In genomic region chr9:132943677-132944293, GRCh38 we compare ENCODE assay signal across 8 cellular contexts. TPM values are rescaled to one million over a fixed set of nuclear protein-coding genes. Genes with fewer than 3 reads are reported as not detected.
DNase-seq lines count a peak whose midpoint lies in the region; ATAC-seq and TF ChIP-seq lines count a peak whose summit lies in the region.

No MANE protein-coding gene starts in this region.

- no peaks in the 10 kb centered on the region for H4K20me1 ChIP-seq in SU-DHL-6 (ENCODE audit: low read depth, low read length)

- H3K27me3 ChIP-seq in SU-DHL-6 (ENCODE audit: low read length) (no peaks in the 10 kb centered on the region), esophagus squamous epithelium (no peaks in the 10 kb centered on the region), parathyroid adenoma (ENCODE audit: control insufficient read depth, insufficient read depth, low read length) (no peaks in the 10 kb centered on the region)

- no peaks in the 10 kb centered on the region for H3K36me3 ChIP-seq in SU-DHL-6 (ENCODE audit: low read length)
- no peaks in the 10 kb centered on the region for H3K36me3 ChIP-seq in esophagus squamous epithelium
- H3K36me3 ChIP-seq in parathyroid adenoma (ENCODE audit: control insufficient read depth, insufficient read depth, low read length), result no peaks in the 10 kb centered on the region

- H3K4me1 ChIP-seq in esophagus squamous epithelium (peaks cover 9 to 42% (median 22%) of the 10 kb centered on the region in 3 donors), parathyroid adenoma (peaks cover 2% of the 10 kb centered on the region)

- H2AFZ ChIP-seq in SU-DHL-6 (ENCODE audit: low read depth, low read length, severe bottlenecking), result peak overlapping the region; percentile 83
- H2AFZ ChIP-seq in parathyroid adenoma, result peak overlapping the region; percentile 82

- no peaks in the 10 kb centered on the region for H3K9me2 ChIP-seq in SU-DHL-6 (replicated peaks; ENCODE audit: insufficient read depth, low read length)

- WGBS in esophagus squamous epithelium, 2 donors, result 1 to 3% methylated on average over 10 to 14 of the region's 24 CpGs

- H3K4me2 ChIP-seq in SU-DHL-6 (ENCODE audit: low read depth, low read length, poor library complexity, severe bottlenecking) (peak overlapping the region; percentile 88), parathyroid adenoma (ENCODE audit: low read length) (peak overlapping the region; percentile 85)

- H3K4me3 ChIP-seq in SU-DHL-6 (ENCODE audit: insufficient read depth, low read length, poor library complexity, severe bottlenecking) (peak overlapping the region; percentile 92), esophagus squamous epithelium (peak overlapping the region; percentile 88 to 99 (median 96)), parathyroid adenoma (ENCODE audit: low read depth, low read length) (peak overlapping the region; percentile 87)

- H3K79me2 ChIP-seq in SU-DHL-6 (ENCODE audit: insufficient read depth, low read length) (peaks cover 19% of the 10 kb centered on the region), parathyroid adenoma (peaks cover 12% of the 10 kb centered on the region)

- peak overlapping the region; percentile 83 for H3K9ac ChIP-seq in SU-DHL-6 (ENCODE audit: low read length)
- H3K9ac ChIP-seq in parathyroid adenoma, result peak overlapping the region; percentile 41

- no peak for TF ChIP-seq POLR2A in esophagus squamous epithelium (IDR thresholded peaks at IDR 0.05)

- peaks cover 6% of the 10 kb centered on the region; the same call in 1 of the 2 replicates for H3F3A ChIP-seq in SU-DHL-6 (ENCODE audit: insufficient read depth)

- no peak for TF ChIP-seq CTCF in SU-DHL-6 (IDR thresholded peaks at IDR 0.05; ENCODE audit: insufficient read depth, low read length, poor library complexity, severe bottlenecking)
- TF ChIP-seq CTCF in esophagus squamous epithelium (IDR thresholded peaks at IDR 0.05), result no peak
- TF ChIP-seq CTCF in parathyroid adenoma (IDR thresholded peaks at IDR 0.05), result no peak

- H3K9me3 ChIP-seq in SU-DHL-6 (ENCODE audit: insufficient read depth, low read length) (no peaks in the 10 kb centered on the region), esophagus squamous epithelium (no peaks in the 10 kb centered on the region), parathyroid adenoma (ENCODE audit: control insufficient read depth, low read length) (no peaks in the 10 kb centered on the region)

- ATAC-seq in HG02885 (IDR thresholded peaks at IDR 0.05; ENCODE audit: poor library complexity, unreplicated experiment) (peak; percentile 4), GM19328 (IDR thresholded peaks at IDR 0.05; ENCODE audit: unreplicated experiment) (no peak)

- DNase-seq in DMS79 treated with DMSO at 0.1 percent for 48 hours (lab: John Stamatoyannopoulos, UW), result peak; percentile 7
- DNase-seq in DMS79 (lab: John Stamatoyannopoulos, UW), result no peak
- no peak for DNase-seq in esophagus squamous epithelium (lab: John Stamatoyannopoulos, UW)
- no peak for DNase-seq in DMS153 (lab: John Stamatoyannopoulos, UW)

- intact Hi-C loops in esophagus squamous epithelium (cut with DNase I), result no loop called here

- H3K27ac ChIP-seq in SU-DHL-6 (ENCODE audit: low read depth, low read length) (0 out of 2 replicates have a peak overlapping the region, but pooled peaks have one; percentile 85), esophagus squamous epithelium (peak overlapping the region; percentile 91 to 98 (median 97)), parathyroid adenoma (no peak overlapping the region)

RNA-seq across cellular contexts. Expression of gene TSC1, which starts 0.6 kb away (rescaled TPM):
- total RNA-seq in esophagus squamous epithelium, result 10 to 100 TPM; 18.8 to 38.7 (median 25.7) TPM

RNA-seq across cellular contexts. Expression of gene GFI1B, which starts 34.7 kb away (rescaled TPM):
- under 1 TPM in 1 of 4 donors, not detected in 3; 0.57 TPM for total RNA-seq in esophagus squamous epithelium
